1 cellular context compared by ENCODE assay signal in the genomic region with DNA sequence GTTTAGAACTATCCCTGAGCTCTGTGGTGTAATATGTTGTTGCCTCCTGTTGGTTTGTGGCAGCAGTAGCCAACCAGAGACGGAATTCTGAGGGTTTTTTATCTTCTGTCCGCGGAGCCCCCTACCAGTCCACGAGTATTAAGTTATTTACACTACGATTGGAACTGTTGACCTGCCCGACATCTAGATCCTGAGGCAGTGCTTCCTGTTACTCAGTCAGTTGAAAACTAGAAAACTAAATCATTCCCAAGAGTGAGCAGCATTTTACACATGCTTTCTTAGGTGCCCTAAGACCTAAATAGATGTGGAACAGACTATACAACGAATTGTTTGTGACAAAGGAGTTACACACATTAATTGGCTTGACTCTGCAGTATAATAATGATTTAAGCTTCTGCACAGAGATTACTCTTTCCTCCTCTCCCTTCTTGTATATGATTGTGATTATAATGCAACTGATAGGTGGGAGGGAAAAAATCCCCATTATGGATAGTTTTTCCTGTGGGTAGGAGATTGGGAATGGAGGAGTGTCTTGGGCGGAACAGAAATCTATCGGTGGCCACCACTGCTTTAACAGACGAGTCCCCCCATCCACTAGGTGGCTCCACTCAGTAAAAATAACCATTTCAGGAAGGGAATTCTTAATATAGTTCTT.
TF ChIP-seq lines count a peak whose summit lies in the region.

No MANE protein-coding gene starts in this region.

TF ChIP-seq in H1, 55 proteins besides CTCF, POLR2A, EP300 and RAD21 (continued from another document):
- TF ChIP-seq RBBP5 (IDR thresholded peaks at IDR 0.05; ENCODE audit: borderline replicate concordance, low read depth, low read length) (no peak), SIN3A (conservative IDR thresholded peaks at IDR 0.05 in 1 of 2, IDR thresholded peaks at IDR 0.05 in 1 of 2; ENCODE audit: low read depth in 1 of 2, low read length in 2 of 2) (0 out of 4 replicates have a peak, but pooled peaks of 1 of the 2 experiments have one; percentile 49), BRCA1 (IDR thresholded peaks at IDR 0.05; ENCODE audit: low read depth, low read length) (no peak), EZH2 (IDR thresholded peaks at IDR 0.05; ENCODE audit: low read depth, low read length, severe bottlenecking) (no peak), CBX8 (IDR thresholded peaks at IDR 0.05; ENCODE audit: borderline replicate concordance, low read depth, low read length) (no peak), CHD1 (IDR thresholded peaks at IDR 0.05; ENCODE audit: low read depth, low read length) (peak; percentile 37; the same call in 1 of the 2 replicates), BACH1 (IDR thresholded peaks at IDR 0.05; ENCODE audit: low read length) (no peak), TAF1 (IDR thresholded peaks at IDR 0.05; ENCODE audit: low read depth, low read length) (peak; percentile 24; the same call in 1 of the 2 replicates), ZNF274 (IDR thresholded peaks at IDR 0.05; ENCODE audit: borderline replicate concordance, extremely low read depth, low read length) (no peak), SP2 (IDR thresholded peaks at IDR 0.05; ENCODE audit: low read length) (peak; percentile 46; the same call in 1 of the 2 replicates), SIRT6 (IDR thresholded peaks at IDR 0.05; ENCODE audit: low read length) (no peak), FOSL1 (IDR thresholded peaks at IDR 0.05; ENCODE audit: insufficient read depth, low read depth, low read length) (no peak), TEAD4 (IDR thresholded peaks at IDR 0.05; ENCODE audit: low read depth, low read length) (no peak), BCL11A (IDR thresholded peaks at IDR 0.05; ENCODE audit: low read depth in 2 of 2, low read length in 2 of 2) (no peak)
- TF ChIP-seq, protein P1, sequence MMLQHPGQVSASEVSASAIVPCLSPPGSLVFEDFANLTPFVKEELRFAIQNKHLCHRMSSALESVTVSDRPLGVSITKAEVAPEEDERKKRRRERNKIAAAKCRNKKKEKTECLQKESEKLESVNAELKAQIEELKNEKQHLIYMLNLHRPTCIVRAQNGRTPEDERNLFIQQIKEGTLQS (IDR thresholded peaks at IDR 0.05; ENCODE audit: insufficient read depth, low read depth, low read length): no peak
